In genomic region chr2:71846669-71847291, GRCh38 we compare ENCODE assay signal across 19 cellular contexts.
DNase-seq lines count a peak whose midpoint lies in the region; ATAC-seq, FAIRE-seq and TF ChIP-seq lines count a peak whose summit lies in the region.
"Had no signal": no experiment of that assay in that cellular context is flagged by ENCODE, and none has a peak within 500 bp of the region (broad histone marks: within the 10 kb centered on the region; RNA-seq: fewer than 3 reads in every experiment).

No MANE protein-coding gene starts in this region.

- in situ Hi-C loops in brain microvascular endothelial cell (cut with HindIII; ENCODE audit: low pct_ligation_motif_present, low sequenced_read_pairs), result no loop called here
- in situ Hi-C loops in HepG2 (cut with HindIII; ENCODE audit: extremely low pct_ligation_motif_present, low pct_unique_long_range_greater_than_20kb), result no loop called here

- no peak for FAIRE-seq in HepG2 (lab: Jason Lieb, UNC)

- H3K36me3 ChIP-seq in brain microvascular endothelial cell (replicated peaks), result no peaks in the 10 kb centered on the region
- no peaks in the 10 kb centered on the region for H3K36me3 ChIP-seq in HepG2 (replicated peaks in 1 of 2; ENCODE audit: control insufficient read depth in 1 of 2, insufficient read depth in 2 of 2, low read length in 2 of 2)
- H3K36me3 ChIP-seq: thyroid gland had no signal

- H3K4me3 Mint-ChIP-seq in HFFc6, result no peak overlapping the region
- H3K4me3 Mint-ChIP-seq: activated naive CD8-positive, alpha-beta T cell treated with anti-CD3 and anti-CD28 coated beads, Interleukin-2, amount 10 ng/mL, durations not matched to agents 7 days and 5 days; CD8-positive, alpha-beta T cell; H9; stimulated activated memory B cell treated with anti-CD40 and anti-IgM and Interleukin-4, amounts not matched to agents 10 μg/mL and 1 μg/mL and 100 μg/mL, for 72 hours had no signal

- POLR2A ChIA-PET in HepG2 (lab: Yijun Ruan, JAX), result no interaction called here

- no peaks in the 10 kb centered on the region for H4K20me1 ChIP-seq in HepG2 (ENCODE audit: insufficient read depth, low read length)

- no peak overlapping the region for H2AFZ ChIP-seq in HepG2 (ENCODE audit: low read length)

- H3K4me1 ChIP-seq in HepG2 (ENCODE audit: insufficient read depth, low read length), result no peaks in the 10 kb centered on the region
- H3K4me1 ChIP-seq: thyroid gland had no signal

- H3K9me3 ChIP-seq in HepG2 (ENCODE audit: low read length), result no peaks in the 10 kb centered on the region
- H3K9me3 ChIP-seq: thyroid gland had no signal

- 0 out of 2 replicates have a peak overlapping the region, but pooled peaks have one; percentile 14 for H3K27ac Mint-ChIP-seq in HFFc6
- H3K27ac Mint-ChIP-seq: activated naive CD8-positive, alpha-beta T cell treated with anti-CD3 and anti-CD28 coated beads, Interleukin-2, amount 10 ng/mL, durations not matched to agents 7 days and 5 days; CD8-positive, alpha-beta T cell; stimulated activated memory B cell treated with anti-CD40 and anti-IgM and Interleukin-4, amounts not matched to agents 10 μg/mL and 1 μg/mL and 100 μg/mL, for 72 hours had no signal

- 0% methylated on average over 2 of the region's 3 CpGs for WGBS in HepG2 (ENCODE audit: low lambda C conversion rate)

- H3K27me3 ChIP-seq in brain microvascular endothelial cell (replicated peaks) (no peaks in the 10 kb centered on the region), HepG2 (ENCODE audit: control insufficient read depth in 1 of 2, insufficient read depth in 2 of 2, low read length in 2 of 2) (peaks cover 2 to 39% of the 10 kb centered on the region in 2 experiments; a peak in 3 of 5 replicates)
- H3K27me3 ChIP-seq: thyroid gland had no signal

- TF ChIP-seq RAD21 in HepG2 (CRISPR knock-in tag; IDR thresholded peaks at IDR 0.05), result no peak

- no peaks in the 10 kb centered on the region; the same call in none of the 2 replicates for H3K4me1 Mint-ChIP-seq in HFFc6 (ENCODE audit: low read depth)
- H3K4me1 Mint-ChIP-seq: activated naive CD8-positive, alpha-beta T cell treated with anti-CD3 and anti-CD28 coated beads, Interleukin-2, amount 10 ng/mL, durations not matched to agents 7 days and 5 days; stimulated activated memory B cell treated with anti-CD40 and anti-IgM and Interleukin-4, amounts not matched to agents 10 μg/mL and 1 μg/mL and 100 μg/mL, for 72 hours had no signal

- intact Hi-C loops in HepG2 (cut with micrococcal nuclease; ENCODE audit: unreplicated experiment), result no loop called here

- CTCF ChIA-PET in HepG2 (lab: Yijun Ruan, JAX; ENCODE audit: low intra/inter-chr PET ratio, low total read pairs), result no interaction called here

- DNase-seq in AG08395 (ENCODE audit: low spot score) (peak; percentile 82), HFFc6 (peak; percentile 62), brain microvascular endothelial cell (peak; percentile 24), foreskin fibroblast (peak; percentile 53 to 85), NCI-H446 treated with DMSO at 0.1 percent for 48 hours (lab: John Stamatoyannopoulos, UW) (no peak), HepG2 (ENCODE audit: low spot score) (no peak), activated gamma-delta T cell (lab: John Stamatoyannopoulos, UW) (no peak)
- DNase-seq in activated CD8-positive, alpha-beta memory T cell treated with anti-CD3 and anti-CD28 coated beads, Interleukin-2, amount 50 U/mL, for 48 hours, result no peak
- DNase-seq: activated naive CD8-positive, alpha-beta T cell treated with anti-CD3 and anti-CD28 coated beads, Interleukin-2, amount 10 ng/mL, durations not matched to agents 7 days and 5 days; CD8-positive, alpha-beta T cell; DND-41; H9; NCI-H1092; NCI-H524; occipital lobe; right cardiac atrium; SIG-M5; thyroid gland had no signal

- no peak for ATAC-seq in HepG2
- ATAC-seq: CD8-positive, alpha-beta T cell; stimulated activated memory B cell treated with anti-CD40 and anti-IgM and Interleukin-4, amounts not matched to agents 10 μg/mL and 1 μg/mL and 100 μg/mL, for 72 hours had no signal

- H3K4me2 ChIP-seq in HepG2 (ENCODE audit: low read depth, low read length), result no peak overlapping the region

- H3K36me3 Mint-ChIP-seq in HFFc6 (ENCODE audit: low read depth), result no peaks in the 10 kb centered on the region
- H3K36me3 Mint-ChIP-seq: activated naive CD8-positive, alpha-beta T cell treated with anti-CD3 and anti-CD28 coated beads, Interleukin-2, amount 10 ng/mL, durations not matched to agents 7 days and 5 days; CD8-positive, alpha-beta T cell; stimulated activated memory B cell treated with anti-CD40 and anti-IgM and Interleukin-4, amounts not matched to agents 10 μg/mL and 1 μg/mL and 100 μg/mL, for 72 hours had no signal

- H3K27ac ChIP-seq in brain microvascular endothelial cell, result no peak overlapping the region
- no peak overlapping the region for H3K27ac ChIP-seq in HepG2 (ENCODE audit: extremely low read length, insufficient read depth, low read length)
- H3K27ac ChIP-seq: thyroid gland had no signal

- TF ChIP-seq POLR2A in HepG2 (IDR thresholded peaks at IDR 0.05; ENCODE audit: insufficient read depth in 1 of 2, low read depth in 2 of 2, low read length in 2 of 2), result no peak

- H3K79me2 ChIP-seq in HepG2 (ENCODE audit: insufficient read depth, low read length), result no peaks in the 10 kb centered on the region

- H3K9me3 Mint-ChIP-seq in HFFc6, result no peaks in the 10 kb centered on the region
- H3K9me3 Mint-ChIP-seq: activated naive CD8-positive, alpha-beta T cell treated with anti-CD3 and anti-CD28 coated beads, Interleukin-2, amount 10 ng/mL, durations not matched to agents 7 days and 5 days; CD8-positive, alpha-beta T cell; H9; stimulated activated memory B cell treated with anti-CD40 and anti-IgM and Interleukin-4, amounts not matched to agents 10 μg/mL and 1 μg/mL and 100 μg/mL, for 72 hours had no signal

- no TSS peak for BruUV-seq in HepG2 (replicated peaks; lab: Mats Ljungman, UMichigan)

- TF ChIP-seq EP300 in HepG2 (IDR thresholded peaks at IDR 0.05; ENCODE audit: low read depth in 2 of 2, low read length in 2 of 2), result no peak
- TF ChIP-seq EP300 in HepG2 (CRISPR knock-in tag; IDR thresholded peaks at IDR 0.05; ENCODE audit: borderline replicate concordance), result no peak

- H3K4me3 ChIP-seq in brain microvascular endothelial cell (ENCODE audit: low read depth, low read length) (no peak overlapping the region), foreskin fibroblast (ENCODE audit: low read depth in 1 of 2, low read length in 2 of 2) (no peak overlapping the region), HepG2 (replicated peaks in 1 of 3; ENCODE audit: insufficient read depth in 1 of 3, low read depth in 2 of 3, low read length in 3 of 3) (no peak overlapping the region)
- H3K4me3 ChIP-seq: thyroid gland had no signal

- no peak overlapping the region for H3K9ac ChIP-seq in HepG2 (ENCODE audit: insufficient read depth, low read depth, low read length)

- TF ChIP-seq CTCF in HFFc6 (IDR thresholded peaks at IDR 0.05) (no peak), brain microvascular endothelial cell (IDR thresholded peaks at IDR 0.05; ENCODE audit: low read depth, low read length, missing control alignments) (no peak), foreskin fibroblast (IDR thresholded peaks at IDR 0.05; ENCODE audit: low read depth, low read length) (no peak), HepG2 (CRISPR knock-in tag; IDR thresholded peaks at IDR 0.05) (no peak)

- H3K27me3 Mint-ChIP-seq in HFFc6 (ENCODE audit: insufficient read depth), result peaks cover 5% of the 10 kb centered on the region
- H3K27me3 Mint-ChIP-seq: activated naive CD8-positive, alpha-beta T cell treated with anti-CD3 and anti-CD28 coated beads, Interleukin-2, amount 10 ng/mL, durations not matched to agents 7 days and 5 days had no signal

TF ChIP-seq in HepG2, 621 proteins besides CTCF, POLR2A, EP300 and RAD21 (continues in another document):
- TF ChIP-seq KLF15 (CRISPR knock-in tag; IDR thresholded peaks at IDR 0.05; ENCODE audit: borderline replicate concordance) (no peak), POLR2AphosphoS2 (IDR thresholded peaks at IDR 0.05; ENCODE audit: low read depth, low read length) (no peak), ZNF205 (CRISPR knock-in tag; IDR thresholded peaks at IDR 0.05) (no peak), ZBTB34 (CRISPR knock-in tag; IDR thresholded peaks at IDR 0.05) (no peak), PITX1 (CRISPR knock-in tag; IDR thresholded peaks at IDR 0.05) (no peak), ZMYM2 (CRISPR knock-in tag; IDR thresholded peaks at IDR 0.05) (no peak), ZNF678 (CRISPR knock-in tag; IDR thresholded peaks at IDR 0.05) (no peak), ARNT (IDR thresholded peaks at IDR 0.05) (no peak), ZNF660 (CRISPR knock-in tag; IDR thresholded peaks at IDR 0.05; ENCODE audit: borderline replicate concordance, low read depth) (no peak), ETV6 (CRISPR knock-in tag; conservative IDR thresholded peaks at IDR 0.05) (no peak), ZNF24 (IDR thresholded peaks at IDR 0.05) (no peak)
- TF ChIP-seq, protein P1, sequence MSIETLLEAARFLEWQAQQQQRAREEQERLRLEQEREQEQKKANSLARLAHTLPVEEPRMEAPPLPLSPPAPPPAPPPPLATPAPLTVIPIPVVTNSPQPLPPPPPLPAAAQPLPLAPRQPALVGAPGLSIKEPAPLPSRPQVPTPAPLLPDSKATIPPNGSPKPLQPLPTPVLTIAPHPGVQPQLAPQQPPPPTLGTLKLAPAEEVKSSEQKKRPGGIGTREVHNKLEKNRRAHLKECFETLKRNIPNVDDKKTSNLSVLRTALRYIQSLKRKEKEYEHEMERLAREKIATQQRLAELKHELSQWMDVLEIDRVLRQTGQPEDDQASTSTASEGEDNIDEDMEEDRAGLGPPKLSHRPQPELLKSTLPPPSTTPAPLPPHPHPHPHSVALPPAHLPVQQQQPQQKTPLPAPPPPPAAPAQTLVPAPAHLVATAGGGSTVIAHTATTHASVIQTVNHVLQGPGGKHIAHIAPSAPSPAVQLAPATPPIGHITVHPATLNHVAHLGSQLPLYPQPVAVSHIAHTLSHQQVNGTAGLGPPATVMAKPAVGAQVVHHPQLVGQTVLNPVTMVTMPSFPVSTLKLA (IDR thresholded peaks at IDR 0.05), result no peak

Comparison
In these comparisons a context has a peak if more than half of its experiments do, and no peak if none do; other contexts are left out.
1. DNase-seq: peak in AG08395 (single experiment), HFFc6 (single experiment), brain microvascular endothelial cell (single experiment) and foreskin fibroblast (2 of 2); none in NCI-H446 treated with DMSO at 0.1 percent for 48 hours (single experiment), HepG2 (single experiment), activated gamma-delta T cell (single experiment) and activated CD8-positive, alpha-beta memory T cell treated with anti-CD3 and anti-CD28 coated beads, Interleukin-2, amount 50 U/mL, for 48 hours (single experiment).